ENCODE assay signal across 2 cellular contexts in genomic region chr4:3439391-3439790, GRCh38.
TF ChIP-seq lines count a peak whose summit lies in the region.

No MANE protein-coding gene starts in this region.

TF ChIP-seq in HCT116, 20 proteins besides CTCF, POLR2A, EP300 and RAD21:
- TF ChIP-seq ATF3 (IDR thresholded peaks at IDR 0.05) (no peak), ELF1 (IDR thresholded peaks at IDR 0.05; ENCODE audit: borderline replicate concordance, low read depth) (no peak), CEBPB (IDR thresholded peaks at IDR 0.05; ENCODE audit: low read depth) (no peak), SP1 (IDR thresholded peaks at IDR 0.05; ENCODE audit: low read depth) (no peak), MAX (IDR thresholded peaks at IDR 0.05) (no peak), REST (IDR thresholded peaks at IDR 0.05; ENCODE audit: low read depth) (no peak)

TF ChIP-seq in H1, 55 proteins besides CTCF, POLR2A, EP300 and RAD21:
- TF ChIP-seq RBBP5 (IDR thresholded peaks at IDR 0.05; ENCODE audit: borderline replicate concordance, low read depth, low read length) (no peak), POLR2AphosphoS5 (IDR thresholded peaks at IDR 0.05; ENCODE audit: low read depth, low read length) (no peak), HDAC2 (IDR thresholded peaks at IDR 0.05; ENCODE audit: borderline replicate concordance in 1 of 2, low read depth in 2 of 2, low read length in 2 of 2) (no peak), SP1 (IDR thresholded peaks at IDR 0.05; ENCODE audit: low read depth, low read length) (no peak), JUN (IDR thresholded peaks at IDR 0.05; ENCODE audit: low read depth, low read length) (no peak), EGR1 (IDR thresholded peaks at IDR 0.05; ENCODE audit: borderline replicate concordance, low read depth, low read length) (no peak), JUND (IDR thresholded peaks at IDR 0.05; ENCODE audit: low read length) (no peak), GABPA (IDR thresholded peaks at IDR 0.05; ENCODE audit: borderline replicate concordance, insufficient read depth, low read length) (no peak), RXRA (IDR thresholded peaks at IDR 0.05; ENCODE audit: insufficient read depth, low read depth, low read length) (no peak), TEAD4 (IDR thresholded peaks at IDR 0.05; ENCODE audit: low read depth, low read length) (no peak), CHD2 (IDR thresholded peaks at IDR 0.05; ENCODE audit: low read length) (no peak), CREB1 (IDR thresholded peaks at IDR 0.05) (no peak), TBP (IDR thresholded peaks at IDR 0.05; ENCODE audit: low read depth, low read length) (no peak), YY1 (IDR thresholded peaks at IDR 0.05; ENCODE audit: low read depth, low read length) (no peak)
